Comparison of ENCODE assay signal across 8 cellular contexts in the genomic region with DNA sequence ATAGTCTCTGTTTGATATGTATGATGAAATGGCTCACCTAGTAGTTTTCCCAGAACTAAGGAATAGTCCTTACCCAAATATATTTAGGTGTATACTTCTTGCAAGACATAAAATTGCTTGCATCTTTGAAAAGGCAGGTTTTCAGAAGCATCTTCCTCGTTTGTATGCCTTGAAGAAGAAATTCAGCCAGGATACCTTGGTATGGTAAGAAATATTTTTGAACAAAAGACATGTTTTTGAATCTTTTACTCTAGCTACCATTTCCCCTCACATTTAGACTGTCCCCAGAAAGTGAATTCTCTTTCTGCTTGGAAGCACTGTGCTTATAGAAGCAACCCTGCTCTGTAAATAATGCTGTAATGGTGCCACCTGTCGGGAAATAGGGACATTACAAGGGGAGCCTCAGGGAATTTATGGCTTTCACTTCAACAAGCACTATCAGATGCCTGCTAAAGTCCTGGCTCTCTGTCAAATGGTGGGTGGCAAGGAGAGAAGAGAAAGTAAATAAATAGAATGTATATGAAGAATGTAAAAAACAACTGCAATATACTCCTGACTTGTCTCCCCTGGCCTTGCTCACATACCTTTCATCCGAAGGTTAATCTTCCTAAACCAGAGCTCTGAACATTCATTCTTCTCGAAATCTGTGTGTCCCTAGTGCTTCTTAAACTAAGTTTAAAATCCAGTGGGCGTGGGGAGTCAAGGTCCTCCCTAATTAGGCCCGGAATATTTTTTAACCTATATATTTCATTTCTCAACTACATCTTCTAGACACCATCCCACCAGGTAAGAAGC. TPM values are rescaled to one million over a fixed set of nuclear protein-coding genes. Genes with fewer than 3 reads are reported as not detected.
DNase-seq lines count a peak whose midpoint lies in the region; ATAC-seq and TF ChIP-seq lines count a peak whose summit lies in the region.

No MANE protein-coding gene starts in this region.

- peaks cover 37% of the 10 kb centered on the region for H3K27me3 Mint-ChIP-seq in mesothelial cell of epicardium (ENCODE audit: low read depth)

- peak overlapping the region; percentile 22 for H3K27ac Mint-ChIP-seq in mesothelial cell of epicardium

- no peak overlapping the region for H3K27ac ChIP-seq in effector memory CD4-positive, alpha-beta T cell (ENCODE audit: insufficient read depth, low read length, poor library complexity, severe bottlenecking)

- peaks cover 6% of the 10 kb centered on the region for H3K27me3 ChIP-seq in effector memory CD4-positive, alpha-beta T cell (replicated peaks; ENCODE audit: control insufficient read depth, insufficient read depth, low read length, poor library complexity, severe bottlenecking)

- peaks cover under 1% of the 10 kb centered on the region for H3K4me1 ChIP-seq in effector memory CD4-positive, alpha-beta T cell (ENCODE audit: control insufficient read depth, insufficient read depth, low read length, poor library complexity, severe bottlenecking)

- TF ChIP-seq CTCF in mesothelial cell of epicardium (IDR thresholded peaks at IDR 0.05; ENCODE audit: unreplicated experiment): peak; percentile 88

- DNase-seq in GF-D8 (lab: John Stamatoyannopoulos, UW) (peak; percentile 7), NCI-H526 (lab: John Stamatoyannopoulos, UW) (peak; percentile 32 to 67), mesothelial cell of epicardium (ENCODE audit: low spot score in 2 of 2, unreplicated experiment in 2 of 2) (peak in 1 of 2 experiments; percentile 81), amniotic stem cell (lab: John Stamatoyannopoulos, UW) (no peak)
- peak; percentile 77 to 79 for DNase-seq in activated CD4-positive, alpha-beta T cell treated with anti-CD3 and anti-CD28 coated beads, Interleukin-2, amount 50 U/mL, for 48 hours
- peak in 2 of 3 donors; percentile 33 to 53 for DNase-seq in effector memory CD4-positive, alpha-beta T cell
- DNase-seq in stimulated activated CD8-positive, alpha-beta memory T cell treated with anti-CD3 and anti-CD28 coated beads, Interleukin-7, amount 100 ng/mL, for 24 hours (ENCODE audit: low read depth): peak; percentile 48

- no peaks in the 10 kb centered on the region for H3K36me3 Mint-ChIP-seq in mesothelial cell of epicardium

- H3K4me1 Mint-ChIP-seq in mesothelial cell of epicardium: peaks cover 54% of the 10 kb centered on the region

- no peaks in the 10 kb centered on the region for H3K9me3 ChIP-seq in effector memory CD4-positive, alpha-beta T cell (ENCODE audit: control insufficient read depth, low read length)

- no peak overlapping the region for H3K4me3 Mint-ChIP-seq in mesothelial cell of epicardium

- no peak overlapping the region for H3K4me3 ChIP-seq in effector memory CD4-positive, alpha-beta T cell (ENCODE audit: insufficient read depth, low read depth, low read length, poor library complexity, severe bottlenecking)

- ATAC-seq in HG03097 (IDR thresholded peaks at IDR 0.05; ENCODE audit: low FRiP score, unreplicated experiment): peak; percentile 61

- no peaks in the 10 kb centered on the region for H3K9me3 Mint-ChIP-seq in mesothelial cell of epicardium

- no peaks in the 10 kb centered on the region for H3K36me3 ChIP-seq in effector memory CD4-positive, alpha-beta T cell (ENCODE audit: control insufficient read depth, insufficient read depth, low read length)

RNA-seq across cellular contexts. Expression of a gene that starts 6.1 kb away (rescaled TPM):
- 1.4 to 1.7 TPM (median 1.6 TPM) in 3 replicates for total RNA-seq in mesothelial cell of epicardium

RNA-seq across cellular contexts. Expression of a gene that starts 13.6 kb away (rescaled TPM):
- not detected in 3 replicates for total RNA-seq in mesothelial cell of epicardium

RNA-seq across cellular contexts. Expression of a gene that starts 32.2 kb away (rescaled TPM):
- 21.0 to 24.8 TPM (median 24.0 TPM) in 3 replicates for total RNA-seq in mesothelial cell of epicardium
